Comparison of ENCODE assay signal across 8 cellular contexts in genomic region chr10:96043895-96044580, GRCh38. TPM values are rescaled to one million over a fixed set of nuclear protein-coding genes. Genes with fewer than 3 reads are reported as not detected.
A peak's percentile ranks its signal among the peaks of the same experiment; 100 is the strongest.
DNase-seq lines count a peak whose midpoint lies in the region; ATAC-seq and TF ChIP-seq lines count a peak whose summit lies in the region.

No MANE protein-coding gene starts in this region.

- ATAC-seq in GM18868 (IDR thresholded peaks at IDR 0.05; ENCODE audit: unreplicated experiment) (peak; percentile 36), HG03097 (IDR thresholded peaks at IDR 0.05; ENCODE audit: low FRiP score, unreplicated experiment) (peak; percentile 33)

- H3K4me3 ChIP-seq in epithelial cell of proximal tubule (ENCODE audit: low read depth, low read length) = peak overlapping the region; percentile 74

- TF ChIP-seq CTCF in epithelial cell of proximal tubule (conservative IDR thresholded peaks at IDR 0.05; ENCODE audit: low read depth, low read length) = no peak

- DNase-seq in AG08395 (ENCODE audit: low spot score) (peak; percentile 50), NOMO-1 treated with dmso at 0.1 percent for 144 hours (lab: John Stamatoyannopoulos, UW; ENCODE audit: unreplicated experiment) (peak; percentile 19), activated T-cell treated with anti-CD3 and anti-CD28 coated beads for 24 hours (ENCODE audit: low read depth) (peak; percentile 30), epithelial cell of proximal tubule (ENCODE audit: low read depth) (no peak), mucosa of gallbladder (ENCODE audit: low spot score) (peak; percentile 18)
- peak; percentile 22 for DNase-seq in stimulated activated CD8-positive, alpha-beta memory T cell treated with anti-CD3 and anti-CD28 coated beads, Interleukin-7, amount 100 ng/mL, for 24 hours (ENCODE audit: low read depth)

RNA-seq across cellular contexts. Expression of gene CCNJ, which starts 0.7 kb away (rescaled TPM):
- total RNA-seq in epithelial cell of proximal tubule (10.6 and 10.8 TPM in 2 replicates), mucosa of gallbladder (4.7 TPM)
